2 cellular contexts compared by ENCODE assay signal in the genomic region with DNA sequence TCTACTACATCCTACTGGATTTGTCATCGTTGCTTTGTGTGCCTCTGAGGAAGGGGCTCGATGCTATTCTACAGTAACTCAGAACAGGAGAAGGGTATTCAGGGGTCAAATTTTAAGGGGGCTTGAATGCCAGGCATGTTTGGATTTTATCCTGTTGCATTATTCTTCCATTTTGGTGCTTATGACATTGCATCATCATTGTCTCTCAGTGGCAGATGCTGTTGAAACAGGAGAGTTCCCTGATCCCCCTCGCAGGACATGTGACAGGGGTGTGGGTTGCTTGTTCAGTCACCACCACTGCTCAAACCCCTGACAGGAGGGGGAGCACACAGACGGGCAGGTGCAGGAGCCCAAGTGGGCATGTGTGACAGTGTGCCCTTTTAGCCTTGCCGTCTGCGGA.
A peak's percentile ranks its signal among the peaks of the same experiment; 100 is the strongest.
TF ChIP-seq lines count a peak whose summit lies in the region.

No MANE protein-coding gene starts in this region.

TF ChIP-seq in HepG2, 621 proteins besides CTCF, POLR2A, EP300 and RAD21 (continued from another document):
- TF ChIP-seq, protein P1, sequence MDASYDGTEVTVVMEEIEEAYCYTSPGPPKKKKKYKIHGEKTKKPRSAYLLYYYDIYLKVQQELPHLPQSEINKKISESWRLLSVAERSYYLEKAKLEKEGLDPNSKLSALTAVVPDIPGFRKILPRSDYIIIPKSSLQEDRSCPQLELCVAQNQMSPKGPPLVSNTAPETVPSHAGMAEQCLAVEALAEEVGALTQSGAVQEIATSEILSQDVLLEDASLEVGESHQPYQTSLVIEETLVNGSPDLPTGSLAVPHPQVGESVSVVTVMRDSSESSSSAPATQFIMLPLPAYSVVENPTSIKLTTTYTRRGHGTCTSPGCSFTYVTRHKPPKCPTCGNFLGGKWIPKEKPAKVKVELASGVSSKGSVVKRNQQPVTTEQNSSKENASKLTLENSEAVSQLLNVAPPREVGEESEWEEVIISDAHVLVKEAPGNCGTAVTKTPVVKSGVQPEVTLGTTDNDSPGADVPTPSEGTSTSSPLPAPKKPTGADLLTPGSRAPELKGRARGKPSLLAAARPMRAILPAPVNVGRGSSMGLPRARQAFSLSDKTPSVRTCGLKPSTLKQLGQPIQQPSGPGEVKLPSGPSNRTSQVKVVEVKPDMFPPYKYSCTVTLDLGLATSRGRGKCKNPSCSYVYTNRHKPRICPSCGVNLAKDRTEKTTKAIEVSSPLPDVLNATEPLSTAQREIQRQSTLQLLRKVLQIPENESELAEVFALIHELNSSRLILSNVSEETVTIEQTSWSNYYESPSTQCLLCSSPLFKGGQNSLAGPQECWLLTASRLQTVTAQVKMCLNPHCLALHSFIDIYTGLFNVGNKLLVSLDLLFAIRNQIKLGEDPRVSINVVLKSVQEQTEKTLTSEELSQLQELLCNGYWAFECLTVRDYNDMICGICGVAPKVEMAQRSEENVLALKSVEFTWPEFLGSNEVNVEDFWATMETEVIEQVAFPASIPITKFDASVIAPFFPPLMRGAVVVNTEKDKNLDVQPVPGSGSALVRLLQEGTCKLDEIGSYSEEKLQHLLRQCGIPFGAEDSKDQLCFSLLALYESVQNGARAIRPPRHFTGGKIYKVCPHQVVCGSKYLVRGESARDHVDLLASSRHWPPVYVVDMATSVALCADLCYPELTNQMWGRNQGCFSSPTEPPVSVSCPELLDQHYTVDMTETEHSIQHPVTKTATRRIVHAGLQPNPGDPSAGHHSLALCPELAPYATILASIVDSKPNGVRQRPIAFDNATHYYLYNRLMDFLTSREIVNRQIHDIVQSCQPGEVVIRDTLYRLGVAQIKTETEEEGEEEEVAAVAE (CRISPR knock-in tag; IDR thresholded peaks at IDR 0.05; ENCODE audit: borderline replicate concordance) = no peak
- no peak for TF ChIP-seq ZNF562 (CRISPR knock-in tag; IDR thresholded peaks at IDR 0.05; ENCODE audit: borderline replicate concordance)
- TF ChIP-seq, protein P2, sequence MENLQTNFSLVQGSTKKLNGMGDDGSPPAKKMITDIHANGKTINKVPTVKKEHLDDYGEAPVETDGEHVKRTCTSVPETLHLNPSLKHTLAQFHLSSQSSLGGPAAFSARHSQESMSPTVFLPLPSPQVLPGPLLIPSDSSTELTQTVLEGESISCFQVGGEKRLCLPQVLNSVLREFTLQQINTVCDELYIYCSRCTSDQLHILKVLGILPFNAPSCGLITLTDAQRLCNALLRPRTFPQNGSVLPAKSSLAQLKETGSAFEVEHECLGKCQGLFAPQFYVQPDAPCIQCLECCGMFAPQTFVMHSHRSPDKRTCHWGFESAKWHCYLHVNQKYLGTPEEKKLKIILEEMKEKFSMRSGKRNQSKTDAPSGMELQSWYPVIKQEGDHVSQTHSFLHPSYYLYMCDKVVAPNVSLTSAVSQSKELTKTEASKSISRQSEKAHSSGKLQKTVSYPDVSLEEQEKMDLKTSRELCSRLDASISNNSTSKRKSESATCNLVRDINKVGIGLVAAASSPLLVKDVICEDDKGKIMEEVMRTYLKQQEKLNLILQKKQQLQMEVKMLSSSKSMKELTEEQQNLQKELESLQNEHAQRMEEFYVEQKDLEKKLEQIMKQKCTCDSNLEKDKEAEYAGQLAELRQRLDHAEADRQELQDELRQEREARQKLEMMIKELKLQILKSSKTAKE (CRISPR knock-in tag; IDR thresholded peaks at IDR 0.05; ENCODE audit: borderline replicate concordance) = no peak
- TF ChIP-seq, protein P3, sequence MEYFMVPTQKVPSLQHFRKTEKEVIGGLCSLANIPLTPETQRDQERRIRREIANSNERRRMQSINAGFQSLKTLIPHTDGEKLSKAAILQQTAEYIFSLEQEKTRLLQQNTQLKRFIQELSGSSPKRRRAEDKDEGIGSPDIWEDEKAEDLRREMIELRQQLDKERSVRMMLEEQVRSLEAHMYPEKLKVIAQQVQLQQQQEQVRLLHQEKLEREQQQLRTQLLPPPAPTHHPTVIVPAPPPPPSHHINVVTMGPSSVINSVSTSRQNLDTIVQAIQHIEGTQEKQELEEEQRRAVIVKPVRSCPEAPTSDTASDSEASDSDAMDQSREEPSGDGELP (IDR thresholded peaks at IDR 0.05; ENCODE audit: borderline replicate concordance, low read depth) = no peak

TF ChIP-seq in K562, 482 proteins besides CTCF, POLR2A, EP300 and RAD21 (continued from another document):
- TF ChIP-seq ATF3 (IDR thresholded peaks at IDR 0.05) (peak; percentile 39; the same call in 1 of the 2 replicates), ATF3 (CRISPR knock-in tag; conservative IDR thresholded peaks at IDR 0.05) (no peak)
